ENCODE assay signal across 7 cellular contexts in the genomic region with DNA sequence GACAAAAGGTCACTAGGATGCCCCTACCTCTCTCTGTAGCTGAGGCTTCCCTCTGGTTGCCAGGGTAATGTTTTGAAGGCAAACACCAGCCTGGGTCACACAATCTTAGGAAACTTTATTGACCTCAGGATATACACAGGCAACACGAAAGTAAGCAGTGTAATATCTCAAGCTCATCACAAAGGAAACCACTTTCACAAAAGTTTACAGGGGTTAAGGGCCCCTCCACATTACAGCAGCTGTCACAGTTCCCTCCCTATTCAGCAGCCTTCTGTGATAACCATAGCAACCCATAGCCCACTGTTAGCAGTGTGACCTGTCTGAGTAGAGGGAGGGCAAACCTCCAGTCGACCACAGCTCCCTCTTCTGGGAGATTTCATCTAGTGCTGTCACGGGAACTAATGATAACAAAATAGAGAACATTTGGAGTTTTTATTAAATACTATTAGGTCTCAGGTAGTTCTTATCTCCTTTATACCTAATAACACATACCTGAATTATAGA.
DNase-seq lines count a peak whose midpoint lies in the region; ATAC-seq and TF ChIP-seq lines count a peak whose summit lies in the region.

No MANE protein-coding gene starts in this region.

- no peak overlapping the region for H3K4me3 ChIP-seq in cardiac fibroblast (replicated peaks in 1 of 2; ENCODE audit: low read depth in 2 of 2, low read length in 2 of 2)
- peak overlapping the region in 1 of 2 donors; percentile 9 for H3K4me3 ChIP-seq in neuronal stem cell (ENCODE audit: low read length in 2 of 2)
- H3K4me3 ChIP-seq in testis, result no peak overlapping the region

- peak; percentile 84 for ATAC-seq in GM21717 (IDR thresholded peaks at IDR 0.05; ENCODE audit: unreplicated experiment)

- H3K9me3 ChIP-seq in neuronal stem cell (replicated peaks in 1 of 2; ENCODE audit: control insufficient read depth in 2 of 2, insufficient read depth in 1 of 2, low read depth in 1 of 2, low read length in 2 of 2) (no peaks in the 10 kb centered on the region), testis (no peaks in the 10 kb centered on the region)

- H3K4me1 ChIP-seq in neuronal stem cell (ENCODE audit: control insufficient read depth in 2 of 2, insufficient read depth in 1 of 2, low read depth in 1 of 2, low read length in 2 of 2) (peaks cover 2 to 27% of the 10 kb centered on the region in 2 donors), testis (no peaks in the 10 kb centered on the region)

- no peak overlapping the region for H2BK120ac ChIP-seq in neuronal stem cell (ENCODE audit: low read depth, low read length)

- no peak overlapping the region for H3K14ac ChIP-seq in neuronal stem cell (ENCODE audit: low read length)

- H3K4ac ChIP-seq in neuronal stem cell (ENCODE audit: low read length), result no peak overlapping the region

- H3K23ac ChIP-seq in neuronal stem cell (ENCODE audit: low read depth, low read length, poor library complexity), result no peak overlapping the region

- TF ChIP-seq CTCF in GM13977 (IDR thresholded peaks at IDR 0.05; ENCODE audit: extremely low read depth, insufficient read depth, missing control alignments) (peak; percentile 48), cardiac fibroblast (IDR thresholded peaks at IDR 0.05; ENCODE audit: low read depth, low read length) (peak; percentile 33), testis (IDR thresholded peaks at IDR 0.05) (no peak)

- no CpG with 5 or more reads among the region's 3 CpGs for WGBS in neuronal stem cell (ENCODE audit: extremely low coverage in 2 of 2, insufficient read length in 2 of 2, insufficient replicate concordance in 1 of 2), 2 donors
- 58 to 61% methylated on average over 3 of the region's 3 CpGs for WGBS in testis, 2 donors

- H3K79me1 ChIP-seq in neuronal stem cell (ENCODE audit: low read depth, low read length), result no peaks in the 10 kb centered on the region

- H4K8ac ChIP-seq in neuronal stem cell (ENCODE audit: low read depth, low read length), result no peak overlapping the region

- DNase-seq in GM13977 (ENCODE audit: low spot score) (peak; percentile 32), KBM-7 (peak; percentile 73), cardiac fibroblast (ENCODE audit: low read depth in 2 of 2) (peak; percentile 20 to 61), neuronal stem cell (ENCODE audit: low spot score) (peak; percentile 55), NCI-H510A (lab: John Stamatoyannopoulos, UW) (no peak), testis (no peak)

- H3K4me2 ChIP-seq in neuronal stem cell (ENCODE audit: insufficient read depth, low read length, poor library complexity, severe bottlenecking), result no peak overlapping the region

- intact Hi-C loops in testis (cut with DNase I; ENCODE audit: low total_unique reads), result no loop called here

- H3K9ac ChIP-seq in neuronal stem cell (ENCODE audit: low read depth, low read length, poor library complexity), result no peak overlapping the region

- H3K18ac ChIP-seq in neuronal stem cell (ENCODE audit: low read length), result no peak overlapping the region

- H3K27me3 ChIP-seq in neuronal stem cell (ENCODE audit: control insufficient read depth in 3 of 3, insufficient read depth in 3 of 3, low read depth in 1 of 3, low read length in 3 of 3), result no peaks in the 10 kb centered on the region
- H3K27me3 ChIP-seq in testis, result no peaks in the 10 kb centered on the region

- H2BK12ac ChIP-seq in neuronal stem cell (ENCODE audit: low read length), result no peak overlapping the region

- no peak overlapping the region for H4K91ac ChIP-seq in neuronal stem cell (ENCODE audit: low read depth, low read length, poor library complexity)

- H2BK15ac ChIP-seq in neuronal stem cell (ENCODE audit: low read length), result no peak overlapping the region

- in situ Hi-C loops in GM13977 (cut with MboI; ENCODE audit: low pct_unique_long_range_greater_than_20kb, low sequenced_read_pairs, unreplicated experiment) (no loop called here), KBM-7 (cut with MboI; ENCODE audit: low pct_unique_long_range_greater_than_20kb, low sequenced_read_pairs) (no loop called here)

- no peak overlapping the region for H3K27ac ChIP-seq in neuronal stem cell (replicated peaks; ENCODE audit: low read length)
- no peak overlapping the region for H3K27ac ChIP-seq in testis

- peak overlapping the region; percentile 90 for H2AFZ ChIP-seq in neuronal stem cell (ENCODE audit: low read length)

- no peak overlapping the region for H2AK5ac ChIP-seq in neuronal stem cell (ENCODE audit: low read depth, low read length)

- H3K36me3 ChIP-seq in neuronal stem cell (replicated peaks in 1 of 2; ENCODE audit: control insufficient read depth in 2 of 2, insufficient read depth in 2 of 2, low read length in 2 of 2) (no peaks in the 10 kb centered on the region), testis (ENCODE audit: low read depth, missing control alignments) (no peaks in the 10 kb centered on the region)

- no peak for TF ChIP-seq POLR2A in testis (IDR thresholded peaks at IDR 0.05)

- no peak overlapping the region for H2BK5ac ChIP-seq in neuronal stem cell (ENCODE audit: low read length)

Comparison
In these comparisons a context has a peak if more than half of its experiments do, and no peak if none do; other contexts are left out.
1. DNase-seq: peak in GM13977 (single experiment), KBM-7 (single experiment), cardiac fibroblast (2 of 2) and neuronal stem cell (single experiment); none in NCI-H510A (single experiment) and testis (single experiment).
2. CTCF ChIP-seq: peak in GM13977 (single experiment) and cardiac fibroblast (single experiment); none in testis (0 of 3).